In genomic region chr16:4052801-4053662, GRCh38 we compare ENCODE assay signal across 7 cellular contexts.
DNase-seq lines count a peak whose midpoint lies in the region; ATAC-seq and TF ChIP-seq lines count a peak whose summit lies in the region.

No MANE protein-coding gene starts in this region.

- H3K9me3 Mint-ChIP-seq in progenitor cell of endocrine pancreas (ENCODE audit: low read depth): no peaks in the 10 kb centered on the region

- TF ChIP-seq CTCF in RWPE1 (conservative IDR thresholded peaks at IDR 0.05; ENCODE audit: low read depth) (no peak), fibroblast of the aortic adventitia (IDR thresholded peaks at IDR 0.05; ENCODE audit: insufficient read depth, low read length) (no peak), progenitor cell of endocrine pancreas (IDR thresholded peaks at IDR 0.05; ENCODE audit: unreplicated experiment) (no peak)

- ATAC-seq in HG03432 (IDR thresholded peaks at IDR 0.05; ENCODE audit: unreplicated experiment) (no peak), HG02610 (IDR thresholded peaks at IDR 0.05; ENCODE audit: unreplicated experiment) (no peak)
- no peak for ATAC-seq in activated CD4-positive, CD25-positive, alpha-beta regulatory T cell treated with anti-CD3 and anti-CD28 coated beads, Interleukin-2, amount 50 U/mL, for 24 hours

- no peaks in the 10 kb centered on the region for H3K27me3 ChIP-seq in MG63

- H3K27me3 Mint-ChIP-seq in progenitor cell of endocrine pancreas: peaks cover 6% of the 10 kb centered on the region

- DNase-seq in MG63 (peak; percentile 75), RWPE1 (ENCODE audit: low spot score) (no peak), fibroblast of the aortic adventitia (ENCODE audit: low read depth) (peak; percentile 24), progenitor cell of endocrine pancreas (ENCODE audit: low spot score, unreplicated experiment) (no peak)

- peaks cover 11% of the 10 kb centered on the region for H3K4me1 Mint-ChIP-seq in progenitor cell of endocrine pancreas (ENCODE audit: low read depth)

- peak overlapping the region; percentile 21 for H3K27ac Mint-ChIP-seq in progenitor cell of endocrine pancreas

- H3K4me3 Mint-ChIP-seq in progenitor cell of endocrine pancreas (ENCODE audit: low read depth): no peak overlapping the region

- peak overlapping the region; percentile 28 for H3K4me3 ChIP-seq in MG63
- no peak overlapping the region for H3K4me3 ChIP-seq in fibroblast of the aortic adventitia (ENCODE audit: low read depth, low read length)

- POLR2A ChIA-PET in RWPE1 (lab: Yijun Ruan, JAX; ENCODE audit: low non-redundant PET): no interaction called here

- H3K9me3 ChIP-seq in MG63: no peaks in the 10 kb centered on the region

- CTCF ChIA-PET in RWPE1 (lab: Yijun Ruan, JAX): interaction anchor here (0.6 kb wide), 1 partner anchor 122 kb away, joined by 3 read pairs; no protein-coding TSS in a partner anchor

- peak overlapping the region; percentile 96 for H3K27ac ChIP-seq in RWPE1

- H3K36me3 Mint-ChIP-seq in progenitor cell of endocrine pancreas (ENCODE audit: insufficient read depth): no peaks in the 10 kb centered on the region

- H3K36me3 ChIP-seq in MG63: peaks cover 7% of the 10 kb centered on the region

Comparison
In these comparisons a context has a peak if more than half of its experiments do, and no peak if none do; other contexts are left out.
1. DNase-seq: peak in MG63 (single experiment) and fibroblast of the aortic adventitia (single experiment); none in RWPE1 (single experiment) and progenitor cell of endocrine pancreas (single experiment).